ENCODE assay signal across 9 cellular contexts in the genomic region with DNA sequence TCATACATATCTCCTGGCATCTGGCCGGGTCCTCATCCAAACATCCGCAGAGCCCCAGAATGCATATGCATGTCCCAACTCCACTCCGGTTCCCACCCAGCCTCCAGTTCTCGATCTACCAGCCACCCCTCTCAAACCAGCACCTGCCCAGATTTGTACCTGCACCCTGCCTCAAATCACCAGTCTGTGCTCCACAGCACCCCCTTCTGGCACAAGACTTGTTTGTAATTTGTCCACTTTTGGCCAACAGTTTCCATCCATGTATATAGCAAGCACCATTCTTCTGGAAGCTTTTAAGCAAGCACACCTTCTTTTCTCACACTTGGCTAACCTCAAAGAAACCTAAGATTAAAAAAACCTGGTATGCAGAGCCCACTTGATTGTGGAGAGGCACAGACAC.
DNase-seq lines count a peak whose midpoint lies in the region; ATAC-seq and TF ChIP-seq lines count a peak whose summit lies in the region.
"Had no signal": no experiment of that assay in that cellular context is flagged by ENCODE, and none has a peak within 500 bp of the region (broad histone marks: within the 10 kb centered on the region; RNA-seq: fewer than 3 reads in every experiment).

No MANE protein-coding gene starts in this region.

- H3K36me3 ChIP-seq in GM06990 (ENCODE audit: control insufficient read depth, insufficient read depth, low read length) = no peaks in the 10 kb centered on the region
- H3K36me3 ChIP-seq: SJSA1 had no signal

- TF ChIP-seq CTCF in GM06990 (IDR thresholded peaks at IDR 0.05; ENCODE audit: insufficient read depth, low read length, poor library complexity, severe bottlenecking) (peak; percentile 41), neural crest cell (conservative IDR thresholded peaks at IDR 0.05) (peak; percentile 48)

- peaks cover 47% of the 10 kb centered on the region for H3K4me1 Mint-ChIP-seq in activated naive CD4-positive, alpha-beta T cell treated with anti-CD3 and anti-CD28 coated beads for 36 hours (ENCODE audit: low read depth)
- peaks cover 2% of the 10 kb centered on the region for H3K4me1 Mint-ChIP-seq in neural crest cell

- no peaks in the 10 kb centered on the region for H3K36me3 Mint-ChIP-seq in activated naive CD4-positive, alpha-beta T cell treated with anti-CD3 and anti-CD28 coated beads for 36 hours (ENCODE audit: low read depth)
- H3K36me3 Mint-ChIP-seq in neural crest cell (ENCODE audit: low read depth) = no peaks in the 10 kb centered on the region

- CTCF ChIA-PET in activated naive CD4-positive, alpha-beta T cell treated with anti-CD3 and anti-CD28 coated beads for 36 hours (lab: Charles Lee) = interaction anchor here (0.6 to 1.0 kb wide), 3 partner anchors 23 to 182 kb away, joined by 3 to 8 read pairs (median 4); no protein-coding TSS in a partner anchor

- no peaks in the 10 kb centered on the region for H3K27me3 ChIP-seq in GM06990 (replicated peaks; ENCODE audit: control insufficient read depth, insufficient read depth, low read length)
- H3K27me3 ChIP-seq: SJSA1 had no signal

- intact Hi-C loops in activated naive CD4-positive, alpha-beta T cell treated with anti-CD3 and anti-CD28 coated beads for 36 hours (cut with micrococcal nuclease) = loop anchor here (1.0 to 10.0 kb wide), 3 partner anchors 184 to 329 kb away; no protein-coding TSS in a partner anchor

- no peaks in the 10 kb centered on the region for H3K9me3 Mint-ChIP-seq in activated naive CD4-positive, alpha-beta T cell treated with anti-CD3 and anti-CD28 coated beads for 36 hours
- H3K9me3 Mint-ChIP-seq in neural crest cell = peaks cover 14% of the 10 kb centered on the region

- DNase-seq in GM06990 (ENCODE audit: extremely low read depth, insufficient read length) = no peak
- DNase-seq in NCI-H1694 treated with DMSO at 0.1 percent for 48 hours (lab: John Stamatoyannopoulos, UW) = peak; percentile 19
- peak; percentile 70 for DNase-seq in activated naive CD4-positive, alpha-beta T cell treated with anti-CD3 and anti-CD28 coated beads for 36 hours
- peak; percentile 18 for DNase-seq in neural crest cell (ENCODE audit: low read depth, low spot score)
- DNase-seq in GDM1 (lab: John Stamatoyannopoulos, UW) = no peak
- DNase-seq in LoVo (ENCODE audit: low spot score) = no peak

- H3K27ac Mint-ChIP-seq in activated naive CD4-positive, alpha-beta T cell treated with anti-CD3 and anti-CD28 coated beads for 36 hours = peak overlapping the region; percentile 71
- H3K27ac Mint-ChIP-seq in neural crest cell (ENCODE audit: unreplicated experiment) = no peak overlapping the region

- ATAC-seq in HG02588 (IDR thresholded peaks at IDR 0.05; ENCODE audit: unreplicated experiment) (no peak), HG02970 (IDR thresholded peaks at IDR 0.05; ENCODE audit: low FRiP score, unreplicated experiment) (no peak)

- H3K4me3 Mint-ChIP-seq in activated naive CD4-positive, alpha-beta T cell treated with anti-CD3 and anti-CD28 coated beads for 36 hours = no peak overlapping the region
- no peak overlapping the region for H3K4me3 Mint-ChIP-seq in neural crest cell

- H3K4me3 ChIP-seq in GM06990 (replicated peaks; ENCODE audit: low read depth, low read length) = no peak overlapping the region
- H3K4me3 ChIP-seq: SJSA1 had no signal

- H3K27me3 Mint-ChIP-seq in activated naive CD4-positive, alpha-beta T cell treated with anti-CD3 and anti-CD28 coated beads for 36 hours (ENCODE audit: low read depth) = no peaks in the 10 kb centered on the region
- H3K27me3 Mint-ChIP-seq in neural crest cell (ENCODE audit: low read depth) = no peaks in the 10 kb centered on the region

Comparison
In these comparisons a context has a peak if more than half of its experiments do, and no peak if none do; other contexts are left out.
1. DNase-seq: peak in NCI-H1694 treated with DMSO at 0.1 percent for 48 hours (single experiment), activated naive CD4-positive, alpha-beta T cell treated with anti-CD3 and anti-CD28 coated beads for 36 hours (single experiment) and neural crest cell (single experiment); none in GM06990 (single experiment), GDM1 (single experiment) and LoVo (single experiment).